31 cellular contexts compared by ENCODE assay signal in genomic region chr7:18425227-18425626, GRCh38.
DNase-seq lines count a peak whose midpoint lies in the region; ATAC-seq and TF ChIP-seq lines count a peak whose summit lies in the region.
"Had no signal": no experiment of that assay in that cellular context is flagged by ENCODE, and none has a peak within 500 bp of the region (broad histone marks: within the 10 kb centered on the region; RNA-seq: fewer than 3 reads in every experiment).

No MANE protein-coding gene starts in this region.

- H3K9me3 Mint-ChIP-seq in nephron = peaks cover 4% of the 10 kb centered on the region
- no peaks in the 10 kb centered on the region for H3K9me3 Mint-ChIP-seq in natural killer cell treated with Interleukin-12 subunit alpha and Interleukin-12 subunit beta and Interleukin-15 and Interleukin-18, amount 100 ng/mL, for 72 hours
- H3K9me3 Mint-ChIP-seq: activated T-cell treated with anti-CD3 and anti-CD28 coated beads, Interleukin-2, amount 50 U/mL, for 24 hours; CD4-positive, alpha-beta T cell; naive thymus-derived CD8-positive, alpha-beta T cell; T-cell had no signal

- no peaks in the 10 kb centered on the region for H3K27me3 Mint-ChIP-seq in nephron (ENCODE audit: low read depth)
- H3K27me3 Mint-ChIP-seq in natural killer cell treated with Interleukin-12 subunit alpha and Interleukin-12 subunit beta and Interleukin-15 and Interleukin-18, amount 100 ng/mL, for 72 hours = no peaks in the 10 kb centered on the region
- H3K27me3 Mint-ChIP-seq: activated naive CD8-positive, alpha-beta T cell treated with anti-CD3 and anti-CD28 coated beads, Interleukin-2, amount 10 ng/mL, durations not matched to agents 7 days and 5 days; activated T-cell treated with anti-CD3 and anti-CD28 coated beads, Interleukin-2, amount 50 U/mL, for 24 hours; CD4-positive, alpha-beta T cell; naive thymus-derived CD8-positive, alpha-beta T cell had no signal

- peak overlapping the region; percentile 81 to 87 (median 83) for H3K27ac Mint-ChIP-seq in nephron
- no peak overlapping the region for H3K27ac Mint-ChIP-seq in natural killer cell treated with Interleukin-12 subunit alpha and Interleukin-12 subunit beta and Interleukin-15 and Interleukin-18, amount 100 ng/mL, for 72 hours
- H3K27ac Mint-ChIP-seq: activated T-cell treated with anti-CD3 and anti-CD28 coated beads, Interleukin-2, amount 50 U/mL, for 24 hours; CD4-positive, alpha-beta T cell; naive thymus-derived CD8-positive, alpha-beta T cell; T-cell had no signal

- H3K36me3 Mint-ChIP-seq in nephron (ENCODE audit: low read depth) = no peaks in the 10 kb centered on the region
- no peaks in the 10 kb centered on the region for H3K36me3 Mint-ChIP-seq in natural killer cell treated with Interleukin-12 subunit alpha and Interleukin-12 subunit beta and Interleukin-15 and Interleukin-18, amount 100 ng/mL, for 72 hours
- H3K36me3 Mint-ChIP-seq: activated naive CD8-positive, alpha-beta T cell treated with anti-CD3 and anti-CD28 coated beads, Interleukin-2, amount 10 ng/mL, durations not matched to agents 7 days and 5 days; naive thymus-derived CD8-positive, alpha-beta T cell; T-cell had no signal

- no peak overlapping the region for H3K4me3 Mint-ChIP-seq in nephron
- no peak overlapping the region for H3K4me3 Mint-ChIP-seq in natural killer cell treated with Interleukin-12 subunit alpha and Interleukin-12 subunit beta and Interleukin-15 and Interleukin-18, amount 100 ng/mL, for 72 hours
- H3K4me3 Mint-ChIP-seq: activated naive CD8-positive, alpha-beta T cell treated with anti-CD3 and anti-CD28 coated beads, Interleukin-2, amount 10 ng/mL, durations not matched to agents 7 days and 5 days; activated T-cell treated with anti-CD3 and anti-CD28 coated beads, Interleukin-2, amount 50 U/mL, for 24 hours; CD4-positive, alpha-beta T cell; naive thymus-derived CD8-positive, alpha-beta T cell; T-cell had no signal

- H3K4me1 Mint-ChIP-seq in nephron = peaks cover 55% of the 10 kb centered on the region
- H3K4me1 Mint-ChIP-seq in natural killer cell treated with Interleukin-12 subunit alpha and Interleukin-12 subunit beta and Interleukin-15 and Interleukin-18, amount 100 ng/mL, for 72 hours (ENCODE audit: low read depth in 2 of 2) = peaks cover 0 to 11% of the 10 kb centered on the region in 2 donors
- H3K4me1 Mint-ChIP-seq: activated naive CD8-positive, alpha-beta T cell treated with anti-CD3 and anti-CD28 coated beads, Interleukin-2, amount 10 ng/mL, durations not matched to agents 7 days and 5 days; naive thymus-derived CD8-positive, alpha-beta T cell; T-cell had no signal

- H3K27ac ChIP-seq in caudate nucleus (ENCODE audit: low read depth, low read length) = no peak overlapping the region
- H3K27ac ChIP-seq: cardiac muscle cell, colonic mucosa, ovary, skin epidermis, suprapubic skin, upper lobe of right lung had no signal

- DNase-seq in NCI-H2171 treated with DMSO at 0.1 percent for 48 hours (lab: John Stamatoyannopoulos, UW) (peak; percentile 39), NCI-H2171 (lab: John Stamatoyannopoulos, UW) (no peak), caudate nucleus (lab: John Stamatoyannopoulos, UW) (peak in 35 of 61 donors; percentile 0 to 80 (median 14)), epidermal melanocyte (ENCODE audit: insufficient read length, low spot score) (no peak), DMS153 (lab: John Stamatoyannopoulos, UW) (no peak), EL (no peak)
- DNase-seq in natural killer cell treated with Interleukin-12 subunit alpha and Interleukin-12 subunit beta and Interleukin-15 and Interleukin-18, amount 100 ng/mL, for 72 hours (ENCODE audit: low spot score) = no peak
- DNase-seq: activated CD4-positive, alpha-beta T cell treated with anti-CD3 and anti-CD28 coated beads, Interleukin-2, amount 50 U/mL, for 1 hour; activated CD4-positive, CD25-positive, alpha-beta regulatory T cell; activated gamma-delta T cell treated with Interleukin-2 at 50 U/mL for 16 hours; activated naive CD8-positive, alpha-beta T cell treated with anti-CD3 and anti-CD28 coated beads, Interleukin-2, amount 10 ng/mL, durations not matched to agents 7 days and 5 days; activated T-cell treated with anti-CD3 and anti-CD28 coated beads, Interleukin-2, amount 50 U/mL, for 24 hours; aorta; CD4-positive, alpha-beta T cell; colonic mucosa; effector memory CD4-positive, alpha-beta T cell; erythroblast; KG1; left ventricle myocardium superior; MG63; naive thymus-derived CD8-positive, alpha-beta T cell; NCI-H2029; NCI-H748 treated with DMSO at 0.1 percent for 48 hours; ovary; stimulated activated naive CD4-positive, alpha-beta T cell; T-cell; upper lobe of right lung had no signal

- ATAC-seq in natural killer cell treated with Interleukin-12 subunit alpha and Interleukin-12 subunit beta and Interleukin-15 and Interleukin-18, amount 100 ng/mL, for 72 hours = no peak
- ATAC-seq: left ventricle myocardium superior; naive thymus-derived CD8-positive, alpha-beta T cell; T-cell; upper lobe of right lung had no signal

- no peak for TF ChIP-seq CTCF in nephron (IDR thresholded peaks at IDR 0.05; ENCODE audit: unreplicated experiment in 3 of 3)

Comparison
In these comparisons a context has a peak if more than half of its experiments do, and no peak if none do; other contexts are left out.
1. DNase-seq: peak in NCI-H2171 treated with DMSO at 0.1 percent for 48 hours (single experiment) and caudate nucleus (35 of 61); none in NCI-H2171 (single experiment), epidermal melanocyte (single experiment), DMS153 (single experiment), EL (single experiment) and natural killer cell treated with Interleukin-12 subunit alpha and Interleukin-12 subunit beta and Interleukin-15 and Interleukin-18, amount 100 ng/mL, for 72 hours (single experiment).
2. H3K27ac Mint-ChIP-seq: peak in nephron (3 of 3); none in natural killer cell treated with Interleukin-12 subunit alpha and Interleukin-12 subunit beta and Interleukin-15 and Interleukin-18, amount 100 ng/mL, for 72 hours (0 of 2).